In the genomic region with DNA sequence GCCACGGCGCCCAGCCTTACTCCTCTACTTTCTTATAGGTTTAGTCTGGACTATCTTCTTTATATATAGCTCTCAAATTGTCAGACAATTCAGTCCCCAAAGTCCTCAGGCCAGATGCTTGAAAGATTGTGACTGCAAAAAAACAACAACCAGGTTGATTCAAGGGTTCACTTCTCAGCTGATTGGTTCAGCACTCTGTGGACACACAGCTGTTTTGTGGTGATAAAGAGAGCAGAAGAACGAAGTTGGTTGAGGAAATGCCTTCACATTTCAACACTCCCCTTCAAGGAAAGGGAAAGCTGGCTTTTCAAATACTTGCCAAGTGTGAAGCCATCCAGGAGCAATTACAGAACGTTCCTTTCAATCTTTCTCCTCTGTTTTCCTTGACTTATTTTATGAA, we compare ENCODE assay signal across 14 cellular contexts.
DNase-seq lines count a peak whose midpoint lies in the region; ATAC-seq and TF ChIP-seq lines count a peak whose summit lies in the region.
"Had no signal": no experiment of that assay in that cellular context is flagged by ENCODE, and none has a peak within 500 bp of the region (broad histone marks: within the 10 kb centered on the region; RNA-seq: fewer than 3 reads in every experiment).

No MANE protein-coding gene starts in this region.

- no peak overlapping the region for H2AK5ac ChIP-seq in mesendoderm (ENCODE audit: low read length)

- no peaks in the 10 kb centered on the region for H3K9me3 ChIP-seq in adrenal gland (replicated peaks in 1 of 3)
- H3K9me3 ChIP-seq: neutrophil had no signal

- no peak overlapping the region for H2BK15ac ChIP-seq in mesendoderm (replicated peaks; ENCODE audit: low read depth)

- H3K4me1 ChIP-seq in mesendoderm (ENCODE audit: control insufficient read depth, low read depth, low read length) = peaks cover 3% of the 10 kb centered on the region
- peaks cover 0 to 24% of the 10 kb centered on the region in 2 donors for H3K4me1 ChIP-seq in adrenal gland (replicated peaks in 1 of 2)

- H3K27me3 ChIP-seq in mesendoderm (ENCODE audit: insufficient read depth, low read length, poor library complexity) = no peaks in the 10 kb centered on the region
- H3K27me3 ChIP-seq in adrenal gland = no peaks in the 10 kb centered on the region

- H3K79me2 ChIP-seq in mesendoderm (ENCODE audit: control insufficient read depth, insufficient read depth, low read length) = no peaks in the 10 kb centered on the region

- no peak for TF ChIP-seq POLR2A in adrenal gland (IDR thresholded peaks at IDR 0.05)

- H3K27ac ChIP-seq in mesendoderm (ENCODE audit: low read depth, low read length) (no peak overlapping the region), adrenal gland (no peak overlapping the region)
- H3K27ac ChIP-seq: neutrophil had no signal

- no peak overlapping the region for H3K4me3 ChIP-seq in mesendoderm (ENCODE audit: low read length)
- no peak overlapping the region for H3K4me3 ChIP-seq in adrenal gland

- H3K36me3 ChIP-seq in mesendoderm (ENCODE audit: control insufficient read depth, insufficient read depth, low read length) (no peaks in the 10 kb centered on the region), adrenal gland (replicated peaks in 1 of 2) (no peaks in the 10 kb centered on the region)
- H3K36me3 ChIP-seq: neutrophil had no signal

- no peak overlapping the region for H2BK120ac ChIP-seq in mesendoderm (ENCODE audit: low read depth, low read length)

- H3K56ac ChIP-seq in mesendoderm (ENCODE audit: low read length) = no peak overlapping the region

- peak overlapping the region; percentile 41 for H3K18ac ChIP-seq in mesendoderm (ENCODE audit: low read length)

- no peak overlapping the region for H4K5ac ChIP-seq in mesendoderm (ENCODE audit: low read length)

- no peak for ATAC-seq in HG03139 (IDR thresholded peaks at IDR 0.05; ENCODE audit: unreplicated experiment)
- ATAC-seq: activated naive CD8-positive, alpha-beta T cell treated with anti-CD3 and anti-CD28 coated beads, Interleukin-2, amount 50 U/mL, for 24 hours; stimulated activated naive CD8-positive, alpha-beta T cell treated with anti-CD3 and anti-CD28 coated beads, Interleukin-15, amount 100 ng/mL, for 72 hours had no signal

- no peak overlapping the region for H3K23ac ChIP-seq in mesendoderm (ENCODE audit: low read length)

- TF ChIP-seq CTCF in adrenal gland (IDR thresholded peaks at IDR 0.05) = no peak

- peak; percentile 53 for DNase-seq in AG20443 (ENCODE audit: low spot score)
- DNase-seq in NAMALWA (ENCODE audit: low spot score) = peak; percentile 69
- DNase-seq in dermis blood vessel endothelial cell = peak; percentile 15
- DNase-seq in mesendoderm = no peak
- DNase-seq in RPMI8226 = no peak
- no peak for DNase-seq in adrenal gland
- no peak for DNase-seq in activated gamma-delta T cell (lab: John Stamatoyannopoulos, UW)
- DNase-seq: activated naive CD8-positive, alpha-beta T cell treated with anti-CD3 and anti-CD28 coated beads, Interleukin-2, amount 50 U/mL, for 24 hours; NCI-H1417 treated with DMSO at 0.1 percent for 48 hours; stimulated activated CD4-positive, alpha-beta T cell treated with anti-CD3 and anti-CD28 coated beads, Interleukin-2, amount 100 ng/mL, for 48 hours; stimulated activated naive CD8-positive, alpha-beta T cell treated with anti-CD3 and anti-CD28 coated beads, Interleukin-15, amount 100 ng/mL, for 72 hours; T-helper 2 cell had no signal

- H3K9ac ChIP-seq in mesendoderm (ENCODE audit: low read length) = no peak overlapping the region

- no peak overlapping the region for H3K4me2 ChIP-seq in mesendoderm (ENCODE audit: low read length)

- no peak overlapping the region for H4K8ac ChIP-seq in mesendoderm (ENCODE audit: low read depth, low read length)

- no CpG with 5 or more reads among the region's 4 CpGs for WGBS in mesendoderm (ENCODE audit: extremely low coverage, insufficient coverage, low lambda C conversion rate)
- 55 to 63% (median 62%) methylated on average over 4 of the region's 4 CpGs for WGBS in adrenal gland, 4 donors

- H3K79me1 ChIP-seq in mesendoderm (ENCODE audit: low read length) = no peaks in the 10 kb centered on the region

- no peak overlapping the region for H3K4ac ChIP-seq in mesendoderm (ENCODE audit: low read depth, low read length)

- no peak overlapping the region for H2BK5ac ChIP-seq in mesendoderm (ENCODE audit: low read length)

- intact Hi-C loops in adrenal gland (cut with DNase I) = no loop called here

Comparison
In these comparisons a context has a peak if more than half of its experiments do, and no peak if none do; other contexts are left out.
1. DNase-seq: peak in AG20443 (single experiment), NAMALWA (single experiment) and dermis blood vessel endothelial cell (single experiment); none in mesendoderm (single experiment), RPMI8226 (single experiment), adrenal gland (0 of 7) and activated gamma-delta T cell (single experiment).